In the genomic region with DNA sequence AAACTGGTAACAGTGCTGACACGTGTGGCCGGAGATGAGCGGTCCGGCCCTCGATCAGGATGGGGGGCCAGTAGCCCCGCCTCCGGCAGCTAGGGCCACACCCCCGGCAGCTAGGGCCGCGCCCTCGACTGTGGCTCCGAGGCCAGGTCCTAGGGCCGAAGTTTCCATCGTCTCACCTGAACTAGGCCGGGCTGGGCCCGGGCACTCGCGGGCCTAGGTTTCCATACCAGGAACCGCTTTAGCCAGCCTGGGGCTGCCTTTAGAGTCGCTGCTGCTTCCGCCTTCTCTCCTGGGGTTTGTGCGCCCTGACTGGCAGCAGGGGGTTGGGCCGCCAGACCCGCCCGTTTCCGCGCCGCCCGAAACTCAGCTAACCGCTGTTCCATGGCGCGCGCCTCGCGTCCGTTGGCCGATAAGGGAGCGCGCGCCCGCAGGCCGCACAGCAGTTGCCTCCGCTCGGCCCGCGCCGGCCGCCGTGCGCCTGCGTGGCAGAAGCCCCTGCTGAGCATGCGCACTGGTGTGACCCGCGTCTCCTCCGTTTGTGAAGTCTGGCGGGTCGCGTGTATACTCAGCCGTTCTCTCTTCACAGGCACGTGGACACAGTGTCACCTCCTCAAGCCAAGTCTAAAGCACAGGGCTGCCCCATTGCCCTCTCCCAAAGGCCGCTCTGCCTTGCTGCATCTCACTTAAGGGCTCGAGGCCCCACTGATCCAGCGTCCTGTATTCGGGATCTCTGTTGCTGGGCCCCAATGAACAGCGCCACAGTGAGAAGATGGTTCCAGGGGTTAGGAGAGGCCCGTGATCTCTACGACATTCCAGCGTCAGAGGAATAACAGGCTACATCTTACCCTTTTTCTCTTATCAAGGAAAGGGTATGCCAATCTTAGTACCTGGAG, we compare ENCODE assay signal across 8 cellular contexts. TPM values are rescaled to one million over a fixed set of nuclear protein-coding genes. Genes with fewer than 3 reads are reported as not detected.
DNase-seq lines count a peak whose midpoint lies in the region; ATAC-seq and TF ChIP-seq lines count a peak whose summit lies in the region.

A gene with protein sequence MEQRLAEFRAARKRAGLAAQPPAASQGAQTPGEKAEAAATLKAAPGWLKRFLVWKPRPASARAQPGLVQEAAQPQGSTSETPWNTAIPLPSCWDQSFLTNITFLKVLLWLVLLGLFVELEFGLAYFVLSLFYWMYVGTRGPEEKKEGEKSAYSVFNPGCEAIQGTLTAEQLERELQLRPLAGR (minus strand): TSS at position 480 of the 893 bp plus-strand sequence. CDS start 97 bp downstream, at position 383.

- POLR2A ChIA-PET in Panc1 (lab: Charles Lee) = no interaction called here

- H3K27me3 ChIP-seq in Panc1 (ENCODE audit: control insufficient read depth, insufficient read depth, low read length) = peaks cover 2% of the 10 kb centered on the region; the same call in 1 of the 2 replicates
- no peaks in the 10 kb centered on the region for H3K27me3 ChIP-seq in muscle layer of colon (ENCODE audit: control insufficient read depth in 1 of 2, insufficient read depth in 2 of 2, low read length in 2 of 2)

- H3K9me3 ChIP-seq in Panc1 (ENCODE audit: control insufficient read depth, insufficient read depth, low read depth, low read length) (no peaks in the 10 kb centered on the region), muscle layer of colon (ENCODE audit: low read length) (no peaks in the 10 kb centered on the region)

- H3K36me3 ChIP-seq in Panc1 (ENCODE audit: control insufficient read depth, insufficient read depth, low read length) = no peaks in the 10 kb centered on the region
- H3K36me3 ChIP-seq in muscle layer of colon (ENCODE audit: insufficient read depth, low read length) = no peaks in the 10 kb centered on the region

- intact Hi-C loops in Panc1 (cut with micrococcal nuclease; ENCODE audit: unreplicated experiment) = no loop called here

- peaks cover 16% of the 10 kb centered on the region for H3K4me1 ChIP-seq in Panc1 (ENCODE audit: control insufficient read depth, insufficient read depth, low read length)
- peaks cover 7% of the 10 kb centered on the region for H3K4me1 ChIP-seq in muscle layer of colon (ENCODE audit: insufficient read depth, low read length)

- H3K27ac ChIP-seq in Panc1 (ENCODE audit: low read length) = peak within 1 kb of the TSS; percentile 96
- H3K27ac ChIP-seq in muscle layer of colon (ENCODE audit: low read depth, low read length) = peak within 1 kb of the TSS; percentile 95

- BruUV-seq in Panc1 (replicated peaks; lab: Mats Ljungman, UMichigan) = no TSS peak

- H3K9ac ChIP-seq in muscle layer of colon (ENCODE audit: low read length) = peak within 1 kb of the TSS; percentile 70

- ATAC-seq in GM21723 (IDR thresholded peaks at IDR 0.05; ENCODE audit: unreplicated experiment) (peak; percentile 95), Panc1 (peak; percentile 98), esophagus mucosa (peak; percentile 98)

- in situ Hi-C loops in KBM-7 (cut with MboI; ENCODE audit: low pct_unique_long_range_greater_than_20kb, low sequenced_read_pairs) = no loop called here
- in situ Hi-C loops in Panc1 (cut with HindIII; ENCODE audit: low pct_unique_long_range_greater_than_20kb, low sequenced_read_pairs) = no loop called here

- peak within 1 kb of the TSS; percentile 85 to 94 for H3K4me3 ChIP-seq in Panc1 (ENCODE audit: low read depth in 2 of 2, low read length in 2 of 2)
- H3K4me3 ChIP-seq in muscle layer of colon (ENCODE audit: low read depth in 1 of 2, low read length in 2 of 2) = peak within 1 kb of the TSS; percentile 57 to 87

- DNase-seq in DMS53 treated with DMSO at 0.1 percent for 48 hours (lab: John Stamatoyannopoulos, UW; ENCODE audit: unreplicated experiment) (peak; percentile 95), KBM-7 (peak; percentile 95), Panc1 (ENCODE audit: low read depth, low spot score) (peak; percentile 69)
- DNase-seq in activated T-cell treated with anti-CD3 and anti-CD28 coated beads, Interleukin-2, amount 50 U/mL, for 48 hours = peak; percentile 92 to 95
- DNase-seq in stimulated activated CD8-positive, alpha-beta memory T cell treated with anti-CD3 and anti-CD28 coated beads, Interleukin-7, amount 100 ng/mL, for 1 hour (ENCODE audit: low read depth in 2 of 2) = peak; percentile 83 to 84

- CTCF ChIA-PET in Panc1 (lab: Charles Lee) = interaction anchor here (0.6 kb wide), 1 partner anchor 142 kb away, joined by 6 read pairs; no protein-coding TSS in a partner anchor

- no peak for TF ChIP-seq CTCF in Panc1 (IDR thresholded peaks at IDR 0.05)

RNA-seq across cellular contexts. Expression of the gene that starts here (rescaled TPM):
- total RNA-seq in Panc1 (2021; ENCODE audit: unreplicated experiment) (17.0 TPM), esophagus mucosa (8.9 TPM)
- 8.5 TPM for polyA plus RNA-seq in Panc1 (2012; ENCODE audit: insufficient read length)

Comparison
In these comparisons a context has a peak if more than half of its experiments do, and no peak if none do; other contexts are left out.
1. Peak in every context shown above with its lines: DNase-seq, ATAC-seq, H3K4me3 ChIP-seq and H3K27ac ChIP-seq.